Comparison of ENCODE assay signal across 8 cellular contexts in the genomic region with DNA sequence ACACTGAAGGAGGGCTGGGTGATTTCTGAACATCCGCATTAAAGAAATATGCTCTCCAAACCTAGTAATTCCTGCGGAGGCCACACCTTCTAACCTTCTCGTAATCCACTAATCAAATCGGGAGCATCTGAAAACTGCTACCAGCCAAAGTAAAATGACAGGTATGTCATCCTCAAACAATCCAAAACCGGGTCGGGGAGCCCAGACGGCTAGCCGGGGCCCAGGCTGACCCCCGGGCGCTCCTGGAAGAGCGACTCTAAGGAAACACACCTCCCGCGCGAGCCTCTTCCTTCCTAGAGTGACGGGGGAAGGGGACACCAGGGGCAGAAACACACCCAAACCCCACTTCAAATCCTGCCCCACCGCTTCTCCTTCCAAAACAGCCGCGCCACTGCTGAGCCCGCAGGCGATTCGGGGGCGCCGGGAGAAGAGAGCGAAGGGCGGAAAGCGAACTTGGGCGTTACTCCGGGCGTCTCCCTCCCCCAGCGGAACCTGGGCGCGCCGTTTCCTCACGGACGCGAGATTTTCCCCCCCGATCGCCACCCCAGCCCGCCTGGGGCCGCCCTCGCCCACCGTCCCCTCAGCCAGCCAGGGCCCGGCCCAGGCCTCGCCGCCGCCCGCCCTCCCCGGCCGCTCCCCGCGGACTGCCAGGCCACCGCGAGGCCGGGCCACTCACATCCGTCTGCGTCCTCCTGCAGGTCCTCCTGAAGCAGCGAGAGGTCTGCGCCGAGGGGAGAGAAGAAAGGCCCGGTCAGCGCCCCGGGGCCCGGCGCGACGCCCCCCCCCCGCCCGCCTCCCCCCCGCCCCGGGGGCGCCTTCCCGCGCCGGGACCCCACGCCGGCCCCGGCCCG. TPM values are rescaled to one million over a fixed set of nuclear protein-coding genes. Genes with fewer than 3 reads are reported as not detected.
DNase-seq lines count a peak whose midpoint lies in the region; ATAC-seq lines count a peak whose summit lies in the region.

No MANE protein-coding gene starts in this region.

- peak; percentile 45 for DNase-seq in A172 (ENCODE audit: low spot score)
- DNase-seq in NCI-H526 treated with DMSO at 0.1 percent for 48 hours (lab: John Stamatoyannopoulos, UW), result peak; percentile 10
- peak; percentile 18 for DNase-seq in activated T-cell treated with anti-CD3 and anti-CD28 coated beads for 1 hour (ENCODE audit: low read depth)
- peak; percentile 32 for DNase-seq in epidermal melanocyte (ENCODE audit: insufficient read length, low spot score)
- peak; percentile 72 for DNase-seq in midbrain (lab: John Stamatoyannopoulos, UW)
- DNase-seq in stimulated activated CD8-positive, alpha-beta memory T cell treated with anti-CD3 and anti-CD28 coated beads, Interleukin-4, amount 100 ng/mL, for 48 hours, result peak; percentile 59

- ATAC-seq in GM18502 (IDR thresholded peaks at IDR 0.05; ENCODE audit: poor library complexity, unreplicated experiment) (peak; percentile 32), HG02970 (IDR thresholded peaks at IDR 0.05; ENCODE audit: low FRiP score, unreplicated experiment) (peak; percentile 28)

RNA-seq across cellular contexts. Expression of a gene that starts 0.6 kb away (rescaled TPM):
- total RNA-seq in A172 (2014; rRNA removed; shearing (Covaris generic)), result 107 and 125 TPM in 2 replicates

Comparison
In these comparisons a context has a peak if more than half of its experiments do, and no peak if none do; other contexts are left out.
1. Peak in every context shown above with its lines: DNase-seq and ATAC-seq.
2. DNase-seq: peak in every context shown above with its lines; median percentile 72 in midbrain; 59 in stimulated activated CD8-positive, alpha-beta memory T cell treated with anti-CD3 and anti-CD28 coated beads, Interleukin-4, amount 100 ng/mL, for 48 hours; 45 in A172; 32 in epidermal melanocyte; 18 in activated T-cell treated with anti-CD3 and anti-CD28 coated beads for 1 hour; 10 in NCI-H526 treated with DMSO at 0.1 percent for 48 hours.